ENCODE assay signal across 8 cellular contexts in the genomic region with DNA sequence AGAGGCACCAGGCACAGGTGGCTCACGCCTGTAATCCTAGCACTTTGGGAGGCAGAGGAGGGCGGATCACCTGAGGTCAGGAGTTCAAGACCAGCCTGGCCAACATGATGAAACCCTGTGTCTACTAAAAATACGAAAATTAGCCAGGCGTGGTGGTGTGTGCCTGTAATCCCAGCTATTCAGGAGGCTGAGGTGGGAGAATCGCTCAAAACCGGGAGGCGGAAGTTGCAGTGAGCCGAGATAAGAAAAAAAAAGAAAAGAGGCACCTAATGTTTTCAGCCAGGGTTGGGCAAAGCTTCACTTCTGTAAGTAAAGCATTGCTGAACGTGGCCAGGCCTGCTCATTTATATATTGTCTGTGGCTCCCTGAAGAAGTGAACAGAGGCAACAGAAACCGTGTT. TPM values are rescaled to one million over a fixed set of nuclear protein-coding genes. Genes with fewer than 3 reads are reported as not detected.
DNase-seq lines count a peak whose midpoint lies in the region; ATAC-seq, FAIRE-seq and TF ChIP-seq lines count a peak whose summit lies in the region.
"Not testable (repeated sequence)": the region's sequence is repeated elsewhere in the genome, so short reads cannot be mapped to it uniquely, and the experiment has no call there.

No MANE protein-coding gene starts in this region.

- not testable (repeated sequence) for TF ChIP-seq EP300 in K562 (IDR thresholded peaks at IDR 0.05; ENCODE audit: low read length); upper lobe of left lung (IDR thresholded peaks at IDR 0.05)

- not testable (repeated sequence) for BruUV-seq in HCT116 (replicated peaks; lab: Mats Ljungman, UMichigan); Panc1 (replicated peaks; lab: Mats Ljungman, UMichigan); K562 (replicated peaks; lab: Mats Ljungman, UMichigan); endothelial cell of umbilical vein (replicated peaks; lab: Mats Ljungman, UMichigan)

- H3K4me2 ChIP-seq in HCT116 (ENCODE audit: low read length) (peak overlapping the region; percentile 79), skeletal muscle satellite cell (ENCODE audit: low read length) (peak overlapping the region; percentile 76)
- H3K4me2 ChIP-seq in K562 (ENCODE audit: insufficient read depth, low read length); endothelial cell of umbilical vein (ENCODE audit: insufficient read depth, low read length): not testable (repeated sequence)

- H3K9me3 ChIP-seq in HCT116 (ENCODE audit: control insufficient read depth in 1 of 2, insufficient read depth in 1 of 2, low read depth in 1 of 2, low read length in 2 of 2); Panc1 (ENCODE audit: control insufficient read depth, insufficient read depth, low read depth, low read length); K562 (replicated peaks; ENCODE audit: control insufficient read depth, insufficient read depth, low read depth, low read length); endothelial cell of umbilical vein (replicated peaks; ENCODE audit: control insufficient read depth, insufficient read depth, low read length); skeletal muscle satellite cell (replicated peaks; ENCODE audit: low read length); upper lobe of left lung: not testable (repeated sequence)

- ATAC-seq in HCT116; Panc1; K562; upper lobe of left lung (ENCODE audit: low FRiP score in 2 of 2): not testable (repeated sequence)

- not testable (repeated sequence) for H3K9me1 ChIP-seq in K562 (ENCODE audit: control insufficient read depth, insufficient read depth, low read length); endothelial cell of umbilical vein (replicated peaks; ENCODE audit: control insufficient read depth, extremely low read depth, insufficient read depth, low read length)

- not testable (repeated sequence) for H3K36me3 ChIP-seq in HCT116 (ENCODE audit: control insufficient read depth in 1 of 2, insufficient read depth in 2 of 2, low read length in 2 of 2); Panc1 (ENCODE audit: control insufficient read depth, insufficient read depth, low read length); K562 (ENCODE audit: control insufficient read depth, insufficient read depth, low read length); endothelial cell of umbilical vein (ENCODE audit: control insufficient read depth in 2 of 2, extremely low read depth in 1 of 2, insufficient read depth in 2 of 2, low read length in 2 of 2); skeletal muscle satellite cell (ENCODE audit: insufficient read depth, low read length); upper lobe of left lung

- not testable (repeated sequence) for DNase-seq in HCT116 (ENCODE audit: low read depth, low spot score); Panc1 (ENCODE audit: low read depth, low spot score); K562 (ENCODE audit: extremely low read depth in 1 of 4, low spot score in 3 of 4); endothelial cell of umbilical vein (ENCODE audit: low read depth, low spot score); upper lobe of left lung
- peak; percentile 21 for DNase-seq in kidney glomerular epithelial cell (lab: John Stamatoyannopoulos, UW)

- H2AFZ ChIP-seq in HCT116 (ENCODE audit: low read depth, low read length, poor library complexity, severe bottlenecking); K562 (ENCODE audit: low read depth, low read length); endothelial cell of umbilical vein (ENCODE audit: low read depth, low read length): not testable (repeated sequence)

- TF ChIP-seq POLR2A in HCT116 (IDR thresholded peaks at IDR 0.05; ENCODE audit: borderline replicate concordance, extremely low read depth, insufficient read depth, insufficient read length); K562 (conservative IDR thresholded peaks at IDR 0.05); endothelial cell of umbilical vein (IDR thresholded peaks at IDR 0.05; ENCODE audit: low read depth, low read length); upper lobe of left lung (IDR thresholded peaks at IDR 0.05): not testable (repeated sequence)

- H3K4me1 Mint-ChIP-seq in nephron, result peaks cover 55% of the 10 kb centered on the region

- not testable (repeated sequence) for H3K27me3 Mint-ChIP-seq in nephron (ENCODE audit: low read depth)

- not testable (repeated sequence) for TF ChIP-seq RAD21 in HCT116 (IDR thresholded peaks at IDR 0.05; ENCODE audit: low read depth); K562 (CRISPR knock-in tag; conservative IDR thresholded peaks at IDR 0.05 in 1 of 2, IDR thresholded peaks at IDR 0.05 in 1 of 2)

- CTCF ChIA-PET in HCT116 (lab: Charles Lee); Panc1 (lab: Charles Lee); K562 (lab: Yijun Ruan, JAX; ENCODE audit: low intra/inter-chr PET ratio); endothelial cell of umbilical vein (lab: Charles Lee): not testable (repeated sequence)

- peak overlapping the region in 1 of 3 experiments; percentile 41 for H3K4me3 Mint-ChIP-seq in nephron

- POLR2A ChIA-PET in HCT116 (lab: Charles Lee); Panc1 (lab: Charles Lee); endothelial cell of umbilical vein (lab: Charles Lee): not testable (repeated sequence)
- POLR2A ChIA-PET in K562 (lab: Yijun Ruan, JAX), result interaction anchor here (2.2 kb wide), 1 partner anchor 23 kb away, joined by 5 read pairs; the partner anchor contains the start of gene SHB

- H3K27me3 ChIP-seq in HCT116 (ENCODE audit: insufficient read depth, low read length); Panc1 (ENCODE audit: control insufficient read depth, insufficient read depth, low read length); K562 (ENCODE audit: control insufficient read depth in 2 of 2, insufficient read depth in 2 of 2, low read length in 2 of 2); endothelial cell of umbilical vein (ENCODE audit: control insufficient read depth in 2 of 2, insufficient read depth in 2 of 2, low read length in 2 of 2); skeletal muscle satellite cell (ENCODE audit: control insufficient read depth, insufficient read depth, low read length); upper lobe of left lung: not testable (repeated sequence)

- dilution Hi-C loops in endothelial cell of umbilical vein (cut with MboI; ENCODE audit: extremely low pct_ligation_motif_present, low sequenced_read_pairs), result not testable (repeated sequence)

- 29% methylated on average over 7 of the region's 10 CpGs for WGBS in K562 (ENCODE audit: insufficient coverage, low coverage, missing lambda C conversion rate)
- 75 to 88% methylated on average over 10 of the region's 10 CpGs for WGBS in upper lobe of left lung, 2 donors

- H3K9me2 ChIP-seq in HCT116 (ENCODE audit: insufficient read depth), result not testable (repeated sequence)

- not testable (repeated sequence) for TF ChIP-seq CTCF in HCT116 (IDR thresholded peaks at IDR 0.05 in 2 of 3, conservative IDR thresholded peaks at IDR 0.05 in 1 of 3; ENCODE audit: borderline replicate concordance in 1 of 3, insufficient read depth in 1 of 3, low read depth in 2 of 3, low read length in 2 of 3); Panc1 (IDR thresholded peaks at IDR 0.05); K562 (IDR thresholded peaks at IDR 0.05 in 2 of 3, conservative IDR thresholded peaks at IDR 0.05 in 1 of 3; ENCODE audit: insufficient read depth in 2 of 3, low read depth in 1 of 3, low read length in 3 of 3); endothelial cell of umbilical vein (IDR thresholded peaks at IDR 0.05; ENCODE audit: extremely low read depth in 1 of 2, insufficient read depth in 1 of 2, low read depth in 1 of 2, low read length in 2 of 2); nephron (IDR thresholded peaks at IDR 0.05; ENCODE audit: unreplicated experiment in 3 of 3); upper lobe of left lung (IDR thresholded peaks at IDR 0.05)

- H3K4me1 ChIP-seq in HCT116 (ENCODE audit: control insufficient read depth in 1 of 2, insufficient read depth in 2 of 2, low read length in 2 of 2), result peaks cover 42 to 88% of the 10 kb centered on the region in 2 experiments
- H3K4me1 ChIP-seq in Panc1 (ENCODE audit: control insufficient read depth, insufficient read depth, low read length), result peaks cover 88% of the 10 kb centered on the region
- peaks cover 34 to 35% of the 10 kb centered on the region in 2 experiments for H3K4me1 ChIP-seq in K562 (replicated peaks in 1 of 2; ENCODE audit: control insufficient read depth in 2 of 2, insufficient read depth in 2 of 2, low read length in 2 of 2)
- H3K4me1 ChIP-seq in endothelial cell of umbilical vein (ENCODE audit: control insufficient read depth, extremely low read depth, insufficient read depth, low read length), result peaks cover 36% of the 10 kb centered on the region
- H3K4me1 ChIP-seq in skeletal muscle satellite cell (ENCODE audit: control insufficient read depth, insufficient read depth, low read length), result peaks cover 31% of the 10 kb centered on the region
- H3K4me1 ChIP-seq in upper lobe of left lung, result peaks cover 38 to 50% (median 47%) of the 10 kb centered on the region in 4 donors

- H3K4me3 ChIP-seq in HCT116 (replicated peaks in 1 of 2; ENCODE audit: low read depth in 1 of 2, low read length in 2 of 2), result peak overlapping the region in 1 of 2 experiments; percentile 44; a peak in 1 of 4 replicates
- not testable (repeated sequence) for H3K4me3 ChIP-seq in Panc1 (ENCODE audit: low read depth in 2 of 2, low read length in 2 of 2); K562; endothelial cell of umbilical vein (replicated peaks in 1 of 3; ENCODE audit: insufficient read depth in 1 of 3, low read depth in 1 of 3, low read length in 3 of 3); skeletal muscle satellite cell (ENCODE audit: low read length); upper lobe of left lung

- H3K36me3 Mint-ChIP-seq in nephron (ENCODE audit: low read depth), result not testable (repeated sequence)

- peak; percentile 15 for FAIRE-seq in K562 (lab: Jason Lieb, UNC)
- FAIRE-seq in endothelial cell of umbilical vein (lab: Jason Lieb, UNC), result not testable (repeated sequence)

- not testable (repeated sequence) for H4K20me1 ChIP-seq in HCT116 (ENCODE audit: insufficient read depth); K562 (replicated peaks; ENCODE audit: control insufficient read depth, insufficient read depth, low read length); endothelial cell of umbilical vein (replicated peaks; ENCODE audit: control insufficient read depth, extremely low read depth, insufficient read depth, low read length)

- H3K9ac ChIP-seq in HCT116 (ENCODE audit: low read length), result peak overlapping the region; percentile 57
- H3K9ac ChIP-seq in K562 (ENCODE audit: insufficient read depth in 1 of 2, low read depth in 2 of 2, low read length in 2 of 2), result 0 out of 4 replicates have a peak overlapping the region, but pooled peaks of 1 of the 2 experiments have one; percentile 10
- not testable (repeated sequence) for H3K9ac ChIP-seq in endothelial cell of umbilical vein (replicated peaks; ENCODE audit: extremely low read depth, insufficient read depth, low read length)
- peak overlapping the region; percentile 69 for H3K9ac ChIP-seq in skeletal muscle satellite cell (ENCODE audit: low read depth, low read length)

- H3K79me2 ChIP-seq in HCT116 (ENCODE audit: insufficient read depth, low read length) (peaks cover 93% of the 10 kb centered on the region), K562 (ENCODE audit: control insufficient read depth, insufficient read depth, low read length) (peaks cover 44% of the 10 kb centered on the region), endothelial cell of umbilical vein (ENCODE audit: control insufficient read depth, insufficient read depth, low read length) (peaks cover 51% of the 10 kb centered on the region)

- in situ Hi-C loops in Panc1 (cut with HindIII; ENCODE audit: low pct_unique_long_range_greater_than_20kb, low sequenced_read_pairs); K562 (cut with MboI): not testable (repeated sequence)

- H3K27ac ChIP-seq in HCT116 (ENCODE audit: low read depth, low read length), result peak overlapping the region; percentile 83
- H3K27ac ChIP-seq in Panc1 (ENCODE audit: low read length), result peak overlapping the region; percentile 99
- peak overlapping the region; percentile 10; the same call in 2 of the 3 replicates for H3K27ac ChIP-seq in K562 (ENCODE audit: extremely low read depth, low read depth, low read length)
- peak overlapping the region; percentile 96 for H3K27ac ChIP-seq in endothelial cell of umbilical vein (ENCODE audit: insufficient read depth, low read depth, low read length)
- peak overlapping the region; percentile 83 to 90 (median 85) for H3K27ac ChIP-seq in upper lobe of left lung

- intact Hi-C loops in HCT116 (cut with micrococcal nuclease); Panc1 (cut with micrococcal nuclease; ENCODE audit: unreplicated experiment); endothelial cell of umbilical vein (cut with micrococcal nuclease): not testable (repeated sequence)
- intact Hi-C loops in K562 (cut with micrococcal nuclease), result loop anchor here (2.0 to 5.0 kb wide), 3 partner anchors 17 to 199 kb away; no protein-coding TSS in a partner anchor

- RAD21 ChIA-PET in HCT116 (lab: Charles Lee; ENCODE audit: low non-redundant PET in 1 of 2, low total read pairs in 2 of 2, uncharacterized antibody in 2 of 2, unreplicated experiment in 2 of 2), result not testable (repeated sequence)

- peak overlapping the region; percentile 88 to 95 (median 89) for H3K27ac Mint-ChIP-seq in nephron

- not testable (repeated sequence) for H3K9me3 Mint-ChIP-seq in nephron

RNA-seq across cellular contexts. Expression of gene SHB, which starts 23.1 kb away (rescaled TPM):
- 28.7 TPM for total RNA-seq in HCT116 (2021; ENCODE audit: unreplicated experiment)
- 27.3 and 30.7 TPM in 2 replicates for polyA plus RNA-seq in HCT116 (2012)
- total RNA-seq in Panc1 (2021; ENCODE audit: unreplicated experiment), result 59.9 TPM
- 63.1 TPM for polyA plus RNA-seq in Panc1 (2012; ENCODE audit: insufficient read length)
- 6.5 and 13.7 TPM in 2 replicates for total RNA-seq in K562 (2011; cell fraction: chromatin; rRNA removed; ENCODE audit: low replicate concordance)
- total RNA-seq in K562 (2011; cell fraction: nucleolus; rRNA removed), result 10.4 and 10.7 TPM in 2 replicates
- total RNA-seq in K562 (2011; cell fraction: nucleoplasm; rRNA removed), result 6.3 and 8.7 TPM in 2 replicates
- total RNA-seq in K562 (2014; rRNA removed), result 11.7 and 12.8 TPM in 2 replicates
- total RNA-seq in K562 (2014; rRNA removed; fragmentation: Illumina TruSeq; extraction: Trizol), result 3.8 and 4.0 TPM in 2 replicates
- 5.1 and 5.3 TPM in 2 replicates for total RNA-seq in K562 (2015; rRNA removed; fragmentation: Illumina TruSeq; extraction: Trizol)
- total RNA-seq in K562 (2021), result 15.4 and 16.0 TPM in 2 replicates
- 3.4 and 5.1 TPM in 2 replicates for polyA plus RNA-seq in K562 (2011; rRNA removed)
- polyA plus RNA-seq in K562 (2011; cell fraction: cytosol; rRNA removed), result 4.1 and 8.5 TPM in 2 replicates
- 4.9 and 8.5 TPM in 2 replicates for polyA plus RNA-seq in K562 (2011; cell fraction: nucleus; rRNA removed)
- polyA plus RNA-seq in K562 (2012), result 8.2 and 8.9 TPM in 2 replicates
- polyA plus RNA-seq in K562 (2014; fragmentation: Illumina TruSeq; extraction: Trizol), result 9.6 TPM in 2 replicates
- polyA plus RNA-seq in K562 (2014; fragmentation: Nextera tagmentation; extraction: Ambion mirVana), result 1 to 10 TPM in 1 of 2 experiments, under 1 TPM in 1; 0.78 to 1.0 TPM
- 6.0 and 7.5 TPM in 2 replicates for polyA plus RNA-seq in K562 (2014; rRNA removed)
- 4.6 and 5.7 TPM in 2 replicates for polyA minus RNA-seq in K562 (2011; rRNA and poly(A)+ RNA removed)
- polyA minus RNA-seq in K562 (2011; cell fraction: cytosol; rRNA and poly(A)+ RNA removed), result 7.4 and 12.6 TPM in 2 replicates
- polyA minus RNA-seq in K562 (2011; cell fraction: nucleus; rRNA and poly(A)+ RNA removed), result 6.3 and 6.4 TPM in 2 replicates
- 22.3 and 24.9 TPM in 2 replicates for total RNA-seq in endothelial cell of umbilical vein
- polyA plus RNA-seq in endothelial cell of umbilical vein, result 13.3 and 13.4 TPM in 2 replicates
- polyA plus RNA-seq in endothelial cell of umbilical vein (2011; cell fraction: cytosol; rRNA removed), result 14.1 and 14.4 TPM in 2 replicates
- 20.6 and 22.2 TPM in 2 replicates for polyA plus RNA-seq in endothelial cell of umbilical vein (2011; cell fraction: nucleus; rRNA removed)
- 10.6 and 11.3 TPM in 2 replicates for polyA plus RNA-seq in endothelial cell of umbilical vein (2012)
- polyA minus RNA-seq in endothelial cell of umbilical vein, result 11.6 and 14.5 TPM in 2 replicates
- 9.3 TPM for polyA minus RNA-seq in endothelial cell of umbilical vein (2011; cell fraction: cytosol; rRNA and poly(A)+ RNA removed)
- 18.9 and 33.0 TPM in 2 replicates for polyA minus RNA-seq in endothelial cell of umbilical vein (2011; cell fraction: nucleus; rRNA and poly(A)+ RNA removed)
- 12.7 and 22.7 TPM in 2 replicates for total RNA-seq in skeletal muscle satellite cell (2012; rRNA removed)
- 10 to 100 TPM; 29.3 to 51.2 (median 33.3) TPM for total RNA-seq in upper lobe of left lung

Comparison
In these comparisons a context has a peak if more than half of its experiments do, and no peak if none do; other contexts are left out.
1. H3K27ac ChIP-seq: peak in every context shown above with its lines; median percentile 99 in Panc1; 96 in endothelial cell of umbilical vein; 85 in upper lobe of left lung; 83 in HCT116; 10 in K562.